Comparison of ENCODE assay signal across 22 cellular contexts in genomic region chr3:64674591-64675076, GRCh38. TPM values are rescaled to one million over a fixed set of nuclear protein-coding genes. Genes with fewer than 3 reads are reported as not detected.
DNase-seq lines count a peak whose midpoint lies in the region; ATAC-seq and TF ChIP-seq lines count a peak whose summit lies in the region.
"Had no signal": no experiment of that assay in that cellular context is flagged by ENCODE, and none has a peak within 500 bp of the region (broad histone marks: within the 10 kb centered on the region; RNA-seq: fewer than 3 reads in every experiment).

No MANE protein-coding gene starts in this region.

- intact Hi-C loops in left ventricle myocardium inferior (cut with micrococcal nuclease) = no loop called here
- intact Hi-C loops in left cardiac atrium (cut with DNase I) = loop anchor here in 1 of 2 donors (10.0 kb wide), 1 partner anchor 140 kb away; no protein-coding TSS in a partner anchor
- intact Hi-C loops in aorta (cut with DNase I) = no loop called here
- intact Hi-C loops in natural killer cell (cut with micrococcal nuclease) = no loop called here

- H3K9me3 ChIP-seq in left ventricle myocardium inferior (replicated peaks) = no peaks in the 10 kb centered on the region
- H3K9me3 ChIP-seq in aorta (ENCODE audit: control insufficient read depth, low read length) = no peaks in the 10 kb centered on the region
- H3K9me3 ChIP-seq: colonic mucosa, right lobe of liver, transverse colon had no signal

- H3K27ac ChIP-seq in left ventricle myocardium inferior (replicated peaks) = peak overlapping the region; percentile 2
- peak overlapping the region; percentile 22 to 53 for H3K27ac ChIP-seq in aorta (ENCODE audit: low read depth in 1 of 2, low read length in 2 of 2)
- H3K27ac ChIP-seq: colonic mucosa, PC-9, right lobe of liver had no signal

- peak overlapping the region in 2 of 3 experiments; percentile 6 to 18 for H3K4me3 Mint-ChIP-seq in nephron
- no peak overlapping the region for H3K4me3 Mint-ChIP-seq in natural killer cell
- H3K4me3 Mint-ChIP-seq: activated CD8-positive, alpha-beta T cell treated with anti-CD3 and anti-CD28 coated beads for 36 hours; CD8-positive, alpha-beta T cell; naive B cell had no signal

- no peaks in the 10 kb centered on the region for H3K9me3 Mint-ChIP-seq in nephron
- H3K9me3 Mint-ChIP-seq in natural killer cell = peaks cover 2 to 7% of the 10 kb centered on the region in 2 donors
- H3K9me3 Mint-ChIP-seq: CD8-positive, alpha-beta T cell had no signal

- H3K36me3 ChIP-seq in left ventricle myocardium inferior (peaks cover 43% of the 10 kb centered on the region), aorta (ENCODE audit: control insufficient read depth in 1 of 2, insufficient read depth in 2 of 2, low read length in 1 of 2) (peaks cover 0 to 4% of the 10 kb centered on the region in 2 donors)
- H3K36me3 ChIP-seq: colonic mucosa, right lobe of liver had no signal

- H3K27ac Mint-ChIP-seq in nephron (peak overlapping the region; percentile 85 to 91 (median 89)), natural killer cell (no peak overlapping the region)
- H3K27ac Mint-ChIP-seq: activated CD8-positive, alpha-beta T cell treated with anti-CD3 and anti-CD28 coated beads for 36 hours; CD8-positive, alpha-beta T cell; naive B cell had no signal

- 23 to 30% methylated on average over 4 of the region's 4 CpGs for WGBS in aorta, 2 donors

- ATAC-seq in left cardiac atrium = no peak
- no peak for ATAC-seq in aorta (ENCODE audit: low FRiP score)
- no peak for ATAC-seq in natural killer cell
- ATAC-seq: activated CD8-positive, alpha-beta T cell treated with anti-CD3 and anti-CD28 coated beads for 36 hours; CD8-positive, alpha-beta T cell; HCT116; left lobe of liver had no signal

- H3K4me1 ChIP-seq in left ventricle myocardium inferior (peaks cover 80% of the 10 kb centered on the region), aorta (ENCODE audit: control insufficient read depth in 1 of 2, insufficient read depth in 2 of 2, low read length in 2 of 2) (peaks cover 7 to 15% of the 10 kb centered on the region in 2 donors)
- H3K4me1 ChIP-seq: colonic mucosa, right lobe of liver had no signal

- peaks cover 3% of the 10 kb centered on the region for H3K27me3 Mint-ChIP-seq in nephron (ENCODE audit: low read depth)
- no peaks in the 10 kb centered on the region for H3K27me3 Mint-ChIP-seq in natural killer cell (ENCODE audit: low read depth in 2 of 2)
- H3K27me3 Mint-ChIP-seq: naive B cell had no signal

- DNase-seq in left ventricle myocardium inferior (no peak), left cardiac atrium (no peak), epithelial cell of proximal tubule (ENCODE audit: low read depth) (peak; percentile 90), aorta (no peak), natural killer cell (no peak), anterior cingulate cortex (lab: John Stamatoyannopoulos, UW) (no peak)
- no peak for DNase-seq in effector CD8-positive, alpha-beta T cell (lab: John Stamatoyannopoulos, UW)
- DNase-seq: 8988T; activated CD8-positive, alpha-beta T cell treated with anti-CD3 and anti-CD28 coated beads for 36 hours; CD8-positive, alpha-beta T cell; colonic mucosa; GDM1; head of caudate nucleus; MV-4-11; naive B cell; PC-9; right lobe of liver; stimulated activated CD4-positive, alpha-beta T cell treated with anti-CD3 and anti-CD28 coated beads, Interleukin-4, amount 100 ng/mL, for 4 hours; transverse colon had no signal

- TF ChIP-seq CTCF in left ventricle myocardium inferior (IDR thresholded peaks at IDR 0.05; ENCODE audit: borderline replicate concordance) (no peak), epithelial cell of proximal tubule (conservative IDR thresholded peaks at IDR 0.05; ENCODE audit: low read depth, low read length) (no peak), nephron (IDR thresholded peaks at IDR 0.05; ENCODE audit: unreplicated experiment in 3 of 3) (no peak), natural killer cell (IDR thresholded peaks at IDR 0.05) (no peak)

- H3K36me3 Mint-ChIP-seq in nephron (ENCODE audit: low read depth) (peaks cover 74% of the 10 kb centered on the region), natural killer cell (no peaks in the 10 kb centered on the region)
- H3K36me3 Mint-ChIP-seq: CD8-positive, alpha-beta T cell; naive B cell had no signal

- H3K4me3 ChIP-seq in left ventricle myocardium inferior (peak overlapping the region; percentile 2), epithelial cell of proximal tubule (ENCODE audit: low read depth, low read length) (peak overlapping the region; percentile 12), aorta (ENCODE audit: low read length in 2 of 2) (no peak overlapping the region)
- H3K4me3 ChIP-seq: colonic mucosa, PC-9, right lobe of liver, transverse colon had no signal

- H3K27me3 ChIP-seq in left ventricle myocardium inferior (ENCODE audit: low read depth) (no peaks in the 10 kb centered on the region), aorta (ENCODE audit: control insufficient read depth in 1 of 2, insufficient read depth in 2 of 2, low read length in 1 of 2) (no peaks in the 10 kb centered on the region)
- H3K27me3 ChIP-seq: colonic mucosa, right lobe of liver, transverse colon had no signal

- H3K4me1 Mint-ChIP-seq in nephron (peaks cover 26% of the 10 kb centered on the region), natural killer cell (no peaks in the 10 kb centered on the region)
- H3K4me1 Mint-ChIP-seq: naive B cell had no signal

RNA-seq across cellular contexts. Expression of gene ADAMTS9, which starts 13.2 kb away (rescaled TPM):
- total RNA-seq in left ventricle myocardium inferior (14.7 TPM), left cardiac atrium (100 to 1,000 TPM in 1 of 2 donors, 10 to 100 TPM in 1; 28.0 to 100 TPM), epithelial cell of proximal tubule (16.9 and 92.7 TPM in 2 replicates), aorta (100 to 1,000 TPM; 161 to 212 TPM), natural killer cell (not detected)
- 10 to 100 TPM in 1 of 2 donors, 1 to 10 TPM in 1; 7.0 to 21.9 TPM for polyA plus RNA-seq in aorta
- total RNA-seq: activated CD8-positive, alpha-beta T cell treated with anti-CD3 and anti-CD28 coated beads for 36 hours; CD8-positive, alpha-beta T cell had no signal

Comparison
In these comparisons a context has a peak if more than half of its experiments do, and no peak if none do; other contexts are left out.
1. H3K4me3 ChIP-seq: peak in left ventricle myocardium inferior (single experiment) and epithelial cell of proximal tubule (single experiment); none in aorta (0 of 2).
2. H3K27ac Mint-ChIP-seq: peak in nephron (3 of 3); none in natural killer cell (0 of 2).
3. RNA of gene ADAMTS9, which starts 13.2 kb away (total RNA-seq): 161 to 212 TPM in aorta, 28.0 to 100 TPM in left cardiac atrium, 16.9 to 92.7 TPM in epithelial cell of proximal tubule and 14.7 TPM in left ventricle myocardium inferior (single experiment); not detected in natural killer cell; every median in the first group is over 10 times any median in the second.